ENCODE assay signal across 9 cellular contexts in genomic region chr11:62614275-62614674, GRCh38. TPM values are rescaled to one million over a fixed set of nuclear protein-coding genes. Genes with fewer than 3 reads are reported as not detected.
DNase-seq lines count a peak whose midpoint lies in the region; ATAC-seq and TF ChIP-seq lines count a peak whose summit lies in the region.
"Had no signal": no experiment of that assay in that cellular context is flagged by ENCODE, and none has a peak within 500 bp of the region (broad histone marks: within the 10 kb centered on the region; RNA-seq: fewer than 3 reads in every experiment).

No MANE protein-coding gene starts in this region.

- peak; percentile 60 for DNase-seq in ELR (ENCODE audit: low read depth)
- DNase-seq in endodermal cell: peak; percentile 89
- DNase-seq in stimulated activated CD4-positive, alpha-beta T cell treated with anti-CD3 and anti-CD28 coated beads, Interleukin-12 subunit alpha, Interleukin-12 subunit beta, amount 100 ng/mL, for 24 hours (ENCODE audit: low read depth in 2 of 2): peak; percentile 47 to 57
- no peak for DNase-seq in LoVo (ENCODE audit: low spot score)
- no peak for DNase-seq in NCI-H2171 (lab: John Stamatoyannopoulos, UW)

- TF ChIP-seq CTCF in VCaP (conservative IDR thresholded peaks at IDR 0.05) (no peak), endodermal cell (conservative IDR thresholded peaks at IDR 0.05) (no peak)

- no peak overlapping the region for H3K9ac ChIP-seq in endodermal cell (ENCODE audit: extremely low read depth, low read length, poor library complexity, severe bottlenecking)

- H3K27me3 ChIP-seq in endodermal cell (ENCODE audit: control insufficient read depth, insufficient read depth, low read length, poor library complexity, severe bottlenecking): no peaks in the 10 kb centered on the region

- H3K9me3 Mint-ChIP-seq in endodermal cell: no peaks in the 10 kb centered on the region

- H3K4me3 Mint-ChIP-seq in endodermal cell: no peak overlapping the region

- H3K9me3 ChIP-seq in endodermal cell (ENCODE audit: control insufficient read depth, low read length): no peaks in the 10 kb centered on the region
- H3K9me3 ChIP-seq: thoracic aorta had no signal

- H3K27ac ChIP-seq in VCaP (peak overlapping the region; percentile 87), endodermal cell (ENCODE audit: low read depth, low read length) (no peak overlapping the region)

- 66 to 85% methylated on average over 6 to 8 of the region's 8 CpGs for WGBS in endodermal cell (ENCODE audit: insufficient coverage in 1 of 2, insufficient read length in 1 of 2), 2 experiments

- no peak for ATAC-seq in GM18867 (IDR thresholded peaks at IDR 0.05; ENCODE audit: unreplicated experiment)
- ATAC-seq in GM21825 (IDR thresholded peaks at IDR 0.05; ENCODE audit: unreplicated experiment): no peak

- peak overlapping the region; percentile 91 for H3K27ac Mint-ChIP-seq in endodermal cell

- no peak overlapping the region for H3K4me3 ChIP-seq in endodermal cell (ENCODE audit: low read length)
- H3K4me3 ChIP-seq: thoracic aorta had no signal

- no peaks in the 10 kb centered on the region for H3K27me3 Mint-ChIP-seq in endodermal cell (ENCODE audit: insufficient read depth)

- H3K4me1 Mint-ChIP-seq in endodermal cell: peaks cover 22% of the 10 kb centered on the region

- peaks cover 14% of the 10 kb centered on the region for H3K36me3 Mint-ChIP-seq in endodermal cell (ENCODE audit: low read depth)

- peaks cover 7% of the 10 kb centered on the region for H3K4me1 ChIP-seq in endodermal cell (ENCODE audit: control insufficient read depth, insufficient read depth, low read length)

- H3K36me3 ChIP-seq in endodermal cell (ENCODE audit: control insufficient read depth, insufficient read depth, low read length): no peaks in the 10 kb centered on the region

RNA-seq across cellular contexts. Expression of gene ROM1, which starts 1.2 kb away (rescaled TPM):
- 1 to 10 TPM in 1 of 2 donors, under 1 TPM in 1; 0.71 to 1.3 TPM for total RNA-seq in endodermal cell
- 0.71 TPM for polyA plus RNA-seq in endodermal cell (2013, experiment 1 of 2)
- 1.2 TPM for polyA plus RNA-seq in endodermal cell (2013, experiment 2 of 2)

RNA-seq across cellular contexts. Expression of gene EML3, which starts 1.7 kb away (rescaled TPM):
- 10 to 100 TPM; 51.5 to 57.7 TPM for total RNA-seq in endodermal cell
- polyA plus RNA-seq in endodermal cell (2013, experiment 1 of 2): 27.2 TPM
- polyA plus RNA-seq in endodermal cell (2013, experiment 2 of 2): 23.1 TPM

RNA-seq across cellular contexts. Expression of gene B3GAT3, which starts 7.5 kb away (rescaled TPM):
- 10 to 100 TPM; 38.6 to 53.9 TPM for total RNA-seq in endodermal cell
- polyA plus RNA-seq in endodermal cell (2013, experiment 1 of 2): 35.8 TPM
- 35.8 TPM for polyA plus RNA-seq in endodermal cell (2013, experiment 2 of 2)

RNA-seq across cellular contexts. Expression of gene MTA2, which starts 12.6 kb away (rescaled TPM):
- total RNA-seq in endodermal cell: 100 to 1,000 TPM; 131 to 155 TPM
- 118 TPM for polyA plus RNA-seq in endodermal cell (2013, experiment 1 of 2)
- polyA plus RNA-seq in endodermal cell (2013, experiment 2 of 2): 114 TPM

RNA-seq across cellular contexts. Expression of gene TUT1, which starts 23.0 kb away (rescaled TPM):
- total RNA-seq in endodermal cell: 10 to 100 TPM; 16.0 to 33.5 TPM
- polyA plus RNA-seq in endodermal cell (2013, experiment 1 of 2): 22.9 TPM
- polyA plus RNA-seq in endodermal cell (2013, experiment 2 of 2): 19.0 TPM

Comparison
In these comparisons a context has a peak if more than half of its experiments do, and no peak if none do; other contexts are left out.
1. DNase-seq: peak in ELR (single experiment), endodermal cell (single experiment) and stimulated activated CD4-positive, alpha-beta T cell treated with anti-CD3 and anti-CD28 coated beads, Interleukin-12 subunit alpha, Interleukin-12 subunit beta, amount 100 ng/mL, for 24 hours (2 of 2); none in LoVo (single experiment) and NCI-H2171 (single experiment).